Comparison of ENCODE assay signal across 8 cellular contexts in genomic region chr14:67618617-67619063, GRCh38. TPM values are rescaled to one million over a fixed set of nuclear protein-coding genes. Genes with fewer than 3 reads are reported as not detected.
A peak's percentile ranks its signal among the peaks of the same experiment; 100 is the strongest.
DNase-seq lines count a peak whose midpoint lies in the region; ATAC-seq, FAIRE-seq and TF ChIP-seq lines count a peak whose summit lies in the region.

No MANE protein-coding gene starts in this region.

- no peak overlapping the region for H2AFZ ChIP-seq in MM.1S (ENCODE audit: low read length)

- H3K4me3 ChIP-seq in MM.1S (ENCODE audit: low read length): no peak overlapping the region
- H3K4me3 ChIP-seq in bronchial epithelial cell (ENCODE audit: low read depth, low read length): no peak overlapping the region
- H3K4me3 ChIP-seq in kidney epithelial cell (ENCODE audit: low read depth, low read length): no peak overlapping the region

- 0 out of 2 replicates have a peak, but pooled peaks cover 2% of the 10 kb centered on the region for H3K4me1 ChIP-seq in MM.1S (ENCODE audit: low read length)

- peak overlapping the region; percentile 83; the same call in 1 of the 2 replicates for H3K4me2 ChIP-seq in MM.1S (ENCODE audit: low read depth, low read length)

- TF ChIP-seq CTCF in MM.1S (IDR thresholded peaks at IDR 0.05; ENCODE audit: low read length) (peak; percentile 48), bronchial epithelial cell (IDR thresholded peaks at IDR 0.05; ENCODE audit: insufficient read depth, low read length, severe bottlenecking) (peak; percentile 56), kidney epithelial cell (IDR thresholded peaks at IDR 0.05; ENCODE audit: insufficient read depth, low read length, poor library complexity, severe bottlenecking) (peak; percentile 76)

- H3K79me2 ChIP-seq in MM.1S (ENCODE audit: low read length): no peaks in the 10 kb centered on the region

- H3K9me2 ChIP-seq in MM.1S (replicated peaks; ENCODE audit: insufficient read depth, low read length): no peaks in the 10 kb centered on the region

- no peak for ATAC-seq in HG02588 (IDR thresholded peaks at IDR 0.05; ENCODE audit: unreplicated experiment)

- no peak for FAIRE-seq in bronchial epithelial cell (lab: Jason Lieb, UNC)

- in situ Hi-C loops in G401 (cut with HindIII; ENCODE audit: low sequenced_read_pairs): no loop called here

- DNase-seq in A172 (ENCODE audit: low spot score): peak; percentile 42
- peak; percentile 50 for DNase-seq in G401 (ENCODE audit: low spot score)
- DNase-seq in MM.1S: peak; percentile 56
- DNase-seq in SIG-M5 (lab: John Stamatoyannopoulos, UW): peak; percentile 8
- peak; percentile 69 for DNase-seq in bronchial epithelial cell (ENCODE audit: low read depth)
- DNase-seq in kidney epithelial cell (ENCODE audit: low read depth): no peak
- DNase-seq in stromal cell of bone marrow (ENCODE audit: low read depth): peak; percentile 81

- H3K36me3 ChIP-seq in MM.1S (replicated peaks; ENCODE audit: insufficient read depth, low read length) (no peaks in the 10 kb centered on the region), bronchial epithelial cell (ENCODE audit: control insufficient read depth, insufficient read depth, low read length) (no peaks in the 10 kb centered on the region), kidney epithelial cell (ENCODE audit: control insufficient read depth, insufficient read depth, low read length) (no peaks in the 10 kb centered on the region)

- H3K9me3 ChIP-seq in MM.1S (replicated peaks; ENCODE audit: insufficient read depth, low read length): no peaks in the 10 kb centered on the region

- peak overlapping the region; percentile 58; the same call in 1 of the 2 replicates for H3K27ac ChIP-seq in MM.1S (ENCODE audit: low read length)

- no peak overlapping the region for H3K9ac ChIP-seq in MM.1S (ENCODE audit: low read length)

- H3F3A ChIP-seq in MM.1S (ENCODE audit: insufficient read depth, low read length): peaks cover 9% of the 10 kb centered on the region

- no peaks in the 10 kb centered on the region for H4K20me1 ChIP-seq in MM.1S (ENCODE audit: insufficient read depth, low read length)

- H3K27me3 ChIP-seq in MM.1S (replicated peaks; ENCODE audit: insufficient read depth, low read length): no peaks in the 10 kb centered on the region
- no peaks in the 10 kb centered on the region for H3K27me3 ChIP-seq in bronchial epithelial cell (ENCODE audit: control insufficient read depth, insufficient read depth, low read length)
- no peaks in the 10 kb centered on the region for H3K27me3 ChIP-seq in kidney epithelial cell (ENCODE audit: control insufficient read depth, insufficient read depth, low read length)

RNA-seq across cellular contexts. Expression of gene ARG2, which starts 1.1 kb away (rescaled TPM):
- total RNA-seq in A172 (2014; rRNA removed; shearing (Covaris generic)): 2.4 and 2.9 TPM in 2 replicates
- total RNA-seq in G401 (2014; rRNA removed; shearing (Covaris generic)): 82.0 and 91.5 TPM in 2 replicates
- total RNA-seq in bronchial epithelial cell (113 and 123 TPM in 2 replicates), kidney epithelial cell (35.0 and 45.6 TPM in 2 replicates)

RNA-seq across cellular contexts. Expression of gene PIGH, which starts 18.6 kb away (rescaled TPM):
- total RNA-seq in A172 (2014; rRNA removed; shearing (Covaris generic)): 11.5 and 18.6 TPM in 2 replicates
- total RNA-seq in G401 (2014; rRNA removed; shearing (Covaris generic)): 41.4 and 51.4 TPM in 2 replicates
- 17.9 and 19.1 TPM in 2 replicates for total RNA-seq in bronchial epithelial cell
- 27.1 and 28.5 TPM in 2 replicates for total RNA-seq in kidney epithelial cell

RNA-seq across cellular contexts. Expression of gene VTI1B, which starts 55.8 kb away (rescaled TPM):
- total RNA-seq in A172 (2014; rRNA removed; shearing (Covaris generic)): 27.7 and 28.4 TPM in 2 replicates
- 43.1 and 79.8 TPM in 2 replicates for total RNA-seq in G401 (2014; rRNA removed; shearing (Covaris generic))
- total RNA-seq in bronchial epithelial cell (72.1 and 80.6 TPM in 2 replicates), kidney epithelial cell (59.1 and 64.3 TPM in 2 replicates)
